ENCODE assay signal across 15 cellular contexts in genomic region chr11:62905286-62905685, GRCh38. TPM values are rescaled to one million over a fixed set of nuclear protein-coding genes. Genes with fewer than 3 reads are reported as not detected.
DNase-seq lines count a peak whose midpoint lies in the region; ATAC-seq and TF ChIP-seq lines count a peak whose summit lies in the region.
"Had no signal": no experiment of that assay in that cellular context is flagged by ENCODE, and none has a peak within 500 bp of the region (broad histone marks: within the 10 kb centered on the region; RNA-seq: fewer than 3 reads in every experiment).

No MANE protein-coding gene starts in this region.

- peaks cover 12 to 42% (median 13%) of the 10 kb centered on the region in 3 donors for H3K4me1 ChIP-seq in esophagus squamous epithelium
- H3K4me1 ChIP-seq in aorta (ENCODE audit: control insufficient read depth in 1 of 2, insufficient read depth in 2 of 2, low read length in 2 of 2) = no peaks in the 10 kb centered on the region
- no peaks in the 10 kb centered on the region for H3K4me1 ChIP-seq in naive thymus-derived CD4-positive, alpha-beta T cell (ENCODE audit: control insufficient read depth in 2 of 2, insufficient read depth in 2 of 2, low read length in 2 of 2)

- intact Hi-C loops in left cardiac atrium (cut with DNase I) (loop anchor here in 1 of 2 donors (5.0 kb wide), 1 partner anchor 72 kb away; no protein-coding TSS in a partner anchor), cardiac septum (cut with DNase I) (loop anchor here (5.0 kb wide), 2 partner anchors 72 to 307 kb away; no protein-coding TSS in a partner anchor), esophagus squamous epithelium (cut with DNase I) (no loop called here), aorta (cut with DNase I) (no loop called here)
- intact Hi-C loops in naive thymus-derived CD4-positive, alpha-beta T cell (cut with micrococcal nuclease) = loop anchor here in 1 of 2 donors (5.0 kb wide), 2 partner anchors 72 to 732 kb away; no protein-coding TSS in a partner anchor

- POLR2A ChIA-PET in naive thymus-derived CD4-positive, alpha-beta T cell (lab: Charles Lee) = no interaction called here

- TF ChIP-seq CTCF in WI38 (IDR thresholded peaks at IDR 0.05; ENCODE audit: low read depth, low read length) = no peak
- no peak for TF ChIP-seq CTCF in esophagus squamous epithelium (IDR thresholded peaks at IDR 0.05)

- 15 to 30% methylated on average over 3 of the region's 3 CpGs for WGBS in esophagus squamous epithelium, 2 donors
- 36 to 37% methylated on average over 3 of the region's 3 CpGs for WGBS in aorta, 2 donors

- H3K9me3 Mint-ChIP-seq in naive thymus-derived CD4-positive, alpha-beta T cell = no peaks in the 10 kb centered on the region
- H3K9me3 Mint-ChIP-seq: activated naive CD4-positive, alpha-beta T cell treated with anti-CD3 and anti-CD28 coated beads, Interleukin-2, amount 50 U/mL, for 72 hours; activated T-cell treated with anti-CD3 and anti-CD28 coated beads, Interleukin-2, amount 50 U/mL, for 24 hours; CD8-positive, alpha-beta memory T cell; natural killer cell treated with Interleukin-12 subunit alpha and Interleukin-12 subunit beta and Interleukin-15 and Interleukin-18, amount 100 ng/mL, for 72 hours; stimulated activated naive CD8-positive, alpha-beta T cell treated with anti-CD3 and anti-CD28 coated beads, Interleukin-15, Interleukin-2, amounts not matched to agents 100 ng/mL and 50 ng/mL, for 24 hours had no signal

- DNase-seq in left cardiac atrium = no peak
- DNase-seq in cardiac septum (ENCODE audit: low spot score) = no peak
- DNase-seq in left lobe of liver (ENCODE audit: low spot score) = no peak
- no peak for DNase-seq in esophagus squamous epithelium (lab: John Stamatoyannopoulos, UW)
- no peak for DNase-seq in GDM1 (lab: John Stamatoyannopoulos, UW)
- DNase-seq in aorta = no peak
- no peak for DNase-seq in naive thymus-derived CD4-positive, alpha-beta T cell

- no peak overlapping the region for H3K27ac Mint-ChIP-seq in naive thymus-derived CD4-positive, alpha-beta T cell
- H3K27ac Mint-ChIP-seq: activated naive CD4-positive, alpha-beta T cell treated with anti-CD3 and anti-CD28 coated beads, Interleukin-2, amount 50 U/mL, for 72 hours; activated T-cell treated with anti-CD3 and anti-CD28 coated beads, Interleukin-2, amount 50 U/mL, for 24 hours; natural killer cell treated with Interleukin-12 subunit alpha and Interleukin-12 subunit beta and Interleukin-15 and Interleukin-18, amount 100 ng/mL, for 72 hours; stimulated activated naive CD8-positive, alpha-beta T cell treated with anti-CD3 and anti-CD28 coated beads, Interleukin-15, Interleukin-2, amounts not matched to agents 100 ng/mL and 50 ng/mL, for 24 hours had no signal

- no peak for TF ChIP-seq POLR2A in esophagus squamous epithelium (IDR thresholded peaks at IDR 0.05)

- H3K36me3 ChIP-seq in esophagus squamous epithelium (no peaks in the 10 kb centered on the region), aorta (ENCODE audit: control insufficient read depth in 1 of 2, insufficient read depth in 2 of 2, low read length in 1 of 2) (no peaks in the 10 kb centered on the region)
- no peaks in the 10 kb centered on the region for H3K36me3 ChIP-seq in naive thymus-derived CD4-positive, alpha-beta T cell (ENCODE audit: control insufficient read depth in 2 of 3, insufficient read depth in 3 of 3, low read length in 3 of 3)

- H3K4me3 Mint-ChIP-seq in naive thymus-derived CD4-positive, alpha-beta T cell = peak overlapping the region in 1 of 10 donors; percentile 65
- H3K4me3 Mint-ChIP-seq: activated T-cell treated with anti-CD3 and anti-CD28 coated beads, Interleukin-2, amount 50 U/mL, for 24 hours; CD8-positive, alpha-beta memory T cell; natural killer cell treated with Interleukin-12 subunit alpha and Interleukin-12 subunit beta and Interleukin-15 and Interleukin-18, amount 100 ng/mL, for 72 hours; stimulated activated naive CD8-positive, alpha-beta T cell treated with anti-CD3 and anti-CD28 coated beads, Interleukin-15, Interleukin-2, amounts not matched to agents 100 ng/mL and 50 ng/mL, for 24 hours had no signal

- peaks cover 0 to 18% (median 0%) of the 10 kb centered on the region in 7 donors for H3K4me1 Mint-ChIP-seq in naive thymus-derived CD4-positive, alpha-beta T cell

- peaks cover 0 to 5% (median 0%) of the 10 kb centered on the region in 4 donors for H3K27me3 ChIP-seq in esophagus squamous epithelium
- no peaks in the 10 kb centered on the region for H3K27me3 ChIP-seq in aorta (ENCODE audit: control insufficient read depth in 1 of 2, insufficient read depth in 2 of 2, low read length in 1 of 2)
- no peaks in the 10 kb centered on the region for H3K27me3 ChIP-seq in naive thymus-derived CD4-positive, alpha-beta T cell (ENCODE audit: control insufficient read depth in 2 of 2, insufficient read depth in 2 of 2, low read length in 2 of 2)

- CTCF ChIA-PET in naive thymus-derived CD4-positive, alpha-beta T cell (lab: Charles Lee) = interaction anchor here (0.6 to 2.9 kb wide), 20 partner anchors 11 to 752 kb away, joined by 3 to 78 read pairs (median 3); partner anchors contain the start of gene SLC22A8

- no peaks in the 10 kb centered on the region for H3K36me3 Mint-ChIP-seq in naive thymus-derived CD4-positive, alpha-beta T cell
- H3K36me3 Mint-ChIP-seq: activated naive CD4-positive, alpha-beta T cell treated with anti-CD3 and anti-CD28 coated beads, Interleukin-2, amount 50 U/mL, for 72 hours; CD8-positive, alpha-beta memory T cell; natural killer cell treated with Interleukin-12 subunit alpha and Interleukin-12 subunit beta and Interleukin-15 and Interleukin-18, amount 100 ng/mL, for 72 hours had no signal

- H3K27ac ChIP-seq in esophagus squamous epithelium = no peak overlapping the region
- no peak overlapping the region for H3K27ac ChIP-seq in aorta (ENCODE audit: low read depth in 1 of 2, low read length in 2 of 2)
- no peak overlapping the region for H3K27ac ChIP-seq in naive thymus-derived CD4-positive, alpha-beta T cell (ENCODE audit: low read depth, low read length)

- H3K27me3 Mint-ChIP-seq in naive thymus-derived CD4-positive, alpha-beta T cell = peaks cover 0 to 25% (median 7%) of the 10 kb centered on the region in 5 donors

- peak; percentile 54 to 64 for ATAC-seq in left cardiac atrium
- ATAC-seq in left lobe of liver = peak; percentile 52
- no peak for ATAC-seq in aorta (ENCODE audit: low FRiP score)
- ATAC-seq in naive thymus-derived CD4-positive, alpha-beta T cell = no peak

- no peaks in the 10 kb centered on the region for H3K9me3 ChIP-seq in esophagus squamous epithelium
- no peaks in the 10 kb centered on the region for H3K9me3 ChIP-seq in aorta (ENCODE audit: control insufficient read depth, low read length)
- no peaks in the 10 kb centered on the region for H3K9me3 ChIP-seq in naive thymus-derived CD4-positive, alpha-beta T cell (ENCODE audit: control insufficient read depth in 2 of 3, low read length in 3 of 3)

- H3K4me3 ChIP-seq in WI38 (ENCODE audit: low read depth, low read length) (peak overlapping the region; percentile 9; the same call in 1 of the 2 replicates), esophagus squamous epithelium (no peak overlapping the region), aorta (ENCODE audit: low read length in 2 of 2) (no peak overlapping the region)
- H3K4me3 ChIP-seq in naive thymus-derived CD4-positive, alpha-beta T cell (ENCODE audit: low read length) = no peak overlapping the region

RNA-seq across cellular contexts. Expression of gene CHRM1, which starts 15.9 kb away (rescaled TPM):
- not detected for total RNA-seq in left cardiac atrium
- not detected for total RNA-seq in cardiac septum
- total RNA-seq in left lobe of liver = not detected
- under 1 TPM in 2 of 4 donors, not detected in 2; 0.30 to 0.73 TPM for total RNA-seq in esophagus squamous epithelium
- total RNA-seq in aorta = not detected
- not detected for polyA plus RNA-seq in aorta
- not detected for total RNA-seq in naive thymus-derived CD4-positive, alpha-beta T cell
- not detected for polyA plus RNA-seq in naive thymus-derived CD4-positive, alpha-beta T cell
- total RNA-seq: activated naive CD4-positive, alpha-beta T cell treated with anti-CD3 and anti-CD28 coated beads, Interleukin-2, amount 50 U/mL, for 72 hours; CD8-positive, alpha-beta memory T cell; natural killer cell treated with Interleukin-12 subunit alpha and Interleukin-12 subunit beta and Interleukin-15 and Interleukin-18, amount 100 ng/mL, for 72 hours; renal cortical epithelial cell; ureter had no signal
- polyA plus RNA-seq: CD8-positive, alpha-beta memory T cell had no signal

RNA-seq across cellular contexts. Expression of gene SLC3A2, which starts 24.6 kb away (rescaled TPM):
- total RNA-seq in left cardiac atrium = 10 to 100 TPM; 45.2 to 91.2 TPM
- total RNA-seq in cardiac septum = 38.6 TPM
- 64.8 TPM for total RNA-seq in left lobe of liver
- total RNA-seq in esophagus squamous epithelium = 100 to 1,000 TPM; 132 to 373 (median 153) TPM
- total RNA-seq in aorta = 100 to 1,000 TPM in 1 of 2 donors, 10 to 100 TPM in 1; 98.6 to 107 TPM
- polyA plus RNA-seq in aorta = 10 to 100 TPM; 31.8 to 74.8 TPM
- 100 to 1,000 TPM; 159 to 239 (median 218) TPM for total RNA-seq in naive thymus-derived CD4-positive, alpha-beta T cell
- polyA plus RNA-seq in naive thymus-derived CD4-positive, alpha-beta T cell = 100 to 1,000 TPM; 118 to 189 TPM

Comparison
In these comparisons a context has a peak if more than half of its experiments do, and no peak if none do; other contexts are left out.
1. ATAC-seq: peak in left cardiac atrium (2 of 2) and left lobe of liver (single experiment); none in aorta (single experiment) and naive thymus-derived CD4-positive, alpha-beta T cell (single experiment).